In genomic region chr6:139490482-139490881, GRCh38 we compare ENCODE assay signal across 9 cellular contexts.
A peak's percentile ranks its signal among the peaks of the same experiment; 100 is the strongest.
DNase-seq lines count a peak whose midpoint lies in the region; ATAC-seq, FAIRE-seq and TF ChIP-seq lines count a peak whose summit lies in the region.
"Had no signal": no experiment of that assay in that cellular context is flagged by ENCODE, and none has a peak within 500 bp of the region (broad histone marks: within the 10 kb centered on the region; RNA-seq: fewer than 3 reads in every experiment).

No MANE protein-coding gene starts in this region.

- H3K27ac ChIP-seq in coronary artery: no peak overlapping the region

- FAIRE-seq in islet of Langerhans (lab: Jason Lieb, UNC): peak; percentile 92

- H3K4me3 ChIP-seq in coronary artery: no peak overlapping the region

- peak; percentile 74 for ATAC-seq in GM21529 (IDR thresholded peaks at IDR 0.05; ENCODE audit: unreplicated experiment)
- ATAC-seq in HG03469 (IDR thresholded peaks at IDR 0.05; ENCODE audit: unreplicated experiment): no peak

- DNase-seq in ELR (ENCODE audit: low read depth): peak; percentile 17
- DNase-seq in NOMO-1 treated with dmso at 0.1 percent for 144 hours (lab: John Stamatoyannopoulos, UW; ENCODE audit: unreplicated experiment): peak; percentile 60
- no peak for DNase-seq in coronary artery (ENCODE audit: low spot score)
- no peak for DNase-seq in activated CD8-positive, alpha-beta memory T cell treated with anti-CD3 and anti-CD28 coated beads, Interleukin-2, amount 50 U/mL, for 4 hours
- no peak for DNase-seq in GDM1 (lab: John Stamatoyannopoulos, UW)
- DNase-seq: NCI-H1436 treated with DMSO at 0.1 percent for 48 hours had no signal

- TF ChIP-seq CTCF in coronary artery (IDR thresholded peaks at IDR 0.05): no peak

Comparison
In these comparisons a context has a peak if more than half of its experiments do, and no peak if none do; other contexts are left out.
1. DNase-seq: peak in ELR (single experiment) and NOMO-1 treated with dmso at 0.1 percent for 144 hours (single experiment); none in coronary artery (single experiment), activated CD8-positive, alpha-beta memory T cell treated with anti-CD3 and anti-CD28 coated beads, Interleukin-2, amount 50 U/mL, for 4 hours (single experiment) and GDM1 (single experiment).